ENCODE assay signal across 1 cellular context in genomic region chr13:110651726-110652230, GRCh38.
TF ChIP-seq lines count a peak whose summit lies in the region.

No MANE protein-coding gene starts in this region.

TF ChIP-seq in H1, 55 proteins besides CTCF, POLR2A, EP300 and RAD21:
- no peak for TF ChIP-seq SP1 (IDR thresholded peaks at IDR 0.05; ENCODE audit: low read depth, low read length)
- TF ChIP-seq CREB1 (IDR thresholded peaks at IDR 0.05): no peak
- TF ChIP-seq TAF7 (optimal IDR thresholded peaks at IDR 0.05; ENCODE audit: borderline replicate concordance, low read depth, low read length): no peak
